15 cellular contexts compared by ENCODE assay signal in the genomic region with DNA sequence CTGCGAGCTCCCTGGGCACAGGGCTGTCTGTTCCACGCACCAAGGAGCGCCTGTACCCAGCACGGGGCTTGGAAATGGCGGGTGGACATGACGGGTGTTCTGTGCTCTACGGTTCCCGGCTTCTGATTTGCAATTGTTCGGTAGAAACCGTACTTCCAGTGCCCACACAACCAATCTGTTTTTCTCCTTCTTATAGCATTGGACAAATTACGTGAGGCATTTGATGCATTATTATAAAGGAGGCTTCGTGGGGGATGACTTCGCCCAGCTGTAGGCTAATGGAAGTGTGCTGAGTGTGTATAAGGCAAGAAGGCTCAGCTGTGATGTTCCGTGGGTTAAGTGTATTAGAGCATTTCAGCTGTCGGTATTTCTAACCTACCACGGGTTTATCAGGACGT. TPM values are rescaled to one million over a fixed set of nuclear protein-coding genes. Genes with fewer than 3 reads are reported as not detected.
DNase-seq lines count a peak whose midpoint lies in the region; ATAC-seq, FAIRE-seq and TF ChIP-seq lines count a peak whose summit lies in the region.
"Had no signal": no experiment of that assay in that cellular context is flagged by ENCODE, and none has a peak within 500 bp of the region (broad histone marks: within the 10 kb centered on the region; RNA-seq: fewer than 3 reads in every experiment).

No MANE protein-coding gene starts in this region.

- peaks cover 22% of the 10 kb centered on the region for H3K4me1 ChIP-seq in cardiac muscle cell (ENCODE audit: low read depth)
- H3K4me1 ChIP-seq in neural progenitor cell: peaks cover 13% of the 10 kb centered on the region
- H3K4me1 ChIP-seq in upper lobe of left lung: peaks cover 60 to 71% (median 62%) of the 10 kb centered on the region in 4 donors

- no peaks in the 10 kb centered on the region for H3K27me3 ChIP-seq in cardiac muscle cell
- H3K27me3 ChIP-seq in neural progenitor cell: no peaks in the 10 kb centered on the region
- no peaks in the 10 kb centered on the region for H3K27me3 ChIP-seq in upper lobe of left lung

- intact Hi-C loops in Right ventricle myocardium inferior (cut with DNase I): loop anchor here (2.0 to 10.0 kb wide), 2 partner anchors 24 to 232 kb away; a partner anchor contains a TSS

- H3K9me3 ChIP-seq in cardiac muscle cell (ENCODE audit: low read depth) (no peaks in the 10 kb centered on the region), neural progenitor cell (ENCODE audit: low read depth) (no peaks in the 10 kb centered on the region), upper lobe of left lung (no peaks in the 10 kb centered on the region)

- TF ChIP-seq POLR2A in upper lobe of left lung (IDR thresholded peaks at IDR 0.05): no peak

- peaks cover 5% of the 10 kb centered on the region for H3K9me3 Mint-ChIP-seq in neural progenitor cell

- H3K4me1 Mint-ChIP-seq in neural progenitor cell: peaks cover 11% of the 10 kb centered on the region

- peaks cover 8% of the 10 kb centered on the region for H3K36me3 Mint-ChIP-seq in neural progenitor cell

- no peak for ATAC-seq in Right ventricle myocardium inferior
- ATAC-seq in upper lobe of left lung (ENCODE audit: low FRiP score in 2 of 2): no peak

- no peak overlapping the region for H3K4me2 ChIP-seq in neural progenitor cell

- TF ChIP-seq CTCF in cardiac muscle cell (IDR thresholded peaks at IDR 0.05; ENCODE audit: low read depth, low read length) (no peak), neural progenitor cell (IDR thresholded peaks at IDR 0.05) (no peak), upper lobe of left lung (IDR thresholded peaks at IDR 0.05) (no peak)

- H3K4me3 ChIP-seq in cardiac muscle cell (no peak overlapping the region), neural progenitor cell (no peak overlapping the region), upper lobe of left lung (no peak overlapping the region)

- H3K36me3 ChIP-seq in cardiac muscle cell (no peaks in the 10 kb centered on the region), neural progenitor cell (no peaks in the 10 kb centered on the region), upper lobe of left lung (no peaks in the 10 kb centered on the region)

- peaks cover 16% of the 10 kb centered on the region for H3K27me3 Mint-ChIP-seq in neural progenitor cell (ENCODE audit: insufficient read depth, low read depth)

- no peak for TF ChIP-seq EP300 in upper lobe of left lung (IDR thresholded peaks at IDR 0.05)

- no peak overlapping the region for H3K9ac ChIP-seq in neural progenitor cell

- no peaks in the 10 kb centered on the region for H4K20me1 ChIP-seq in neural progenitor cell (ENCODE audit: low read depth)

- DNase-seq in cardiac muscle cell (ENCODE audit: low read depth in 1 of 2, low spot score in 1 of 2) (no peak), Right ventricle myocardium inferior (ENCODE audit: missing footprints) (no peak), epithelial cell of prostate (ENCODE audit: low read depth, low spot score) (no peak), neural progenitor cell (ENCODE audit: low spot score) (no peak), upper lobe of left lung (no peak), SIG-M5 treated with dmso at 0.1 percent for 504 hours (lab: John Stamatoyannopoulos, UW; ENCODE audit: unreplicated experiment) (no peak), RCC 7860 (ENCODE audit: low spot score) (no peak), NCI-H1105 treated with DMSO at 0.1 percent for 48 hours (lab: John Stamatoyannopoulos, UW) (no peak)
- DNase-seq: activated naive CD4-positive, alpha-beta T cell treated with anti-CD3 and anti-CD28 coated beads, Interleukin-2, amount 50 U/mL, for 16 hours; cerebellar nuclear complex; NCI-H1048; stimulated activated CD4-positive, alpha-beta T cell treated with anti-CD3 and anti-CD28 coated beads, Interleukin-2, amount 100 ng/mL, for 24 hours; SW 1271 had no signal

- H3K79me2 ChIP-seq in neural progenitor cell (ENCODE audit: low read depth): no peaks in the 10 kb centered on the region

- peak overlapping the region; percentile 63 for H3K4me3 Mint-ChIP-seq in neural progenitor cell

- FAIRE-seq in RCC 7860 (lab: Jason Lieb, UNC): no peak
- FAIRE-seq: A204.1 had no signal

- peaks cover 30% of the 10 kb centered on the region for H3F3A ChIP-seq in neural progenitor cell (ENCODE audit: low read depth)

- WGBS in upper lobe of left lung, 2 donors: 85 to 86% methylated on average over 17 of the region's 17 CpGs

- H3K27ac ChIP-seq in cardiac muscle cell (peak overlapping the region; percentile 97), epithelial cell of prostate (peak overlapping the region; percentile 97), neural progenitor cell (peak overlapping the region; percentile 91), upper lobe of left lung (peak overlapping the region in 3 of 4 donors; percentile 51 to 77 (median 69))

- no peak overlapping the region for H2AFZ ChIP-seq in neural progenitor cell (replicated peaks)

- H3K27ac Mint-ChIP-seq in neural progenitor cell: peak overlapping the region; percentile 84

RNA-seq across cellular contexts. Expression of a gene that starts 9.8 kb away (rescaled TPM):
- 839 and 997 TPM in 2 replicates for total RNA-seq in cardiac muscle cell
- 374 and 378 TPM in 2 replicates for polyA plus RNA-seq in cardiac muscle cell
- 782 TPM for total RNA-seq in Right ventricle myocardium inferior
- 1,629 and 1,765 TPM in 2 replicates for total RNA-seq in neural progenitor cell (ENCODE audit: low replicate concordance)
- 1,000 to 10,000 TPM in 3 of 6 donors, 100 to 1,000 TPM in 2, 10 to 100 TPM in 1; 94.6 to 1,381 (median 998) TPM for total RNA-seq in upper lobe of left lung

RNA-seq across cellular contexts. Expression of a gene that starts 10.0 kb away (rescaled TPM):
- total RNA-seq in cardiac muscle cell (103 and 162 TPM in 2 replicates), Right ventricle myocardium inferior (89.3 TPM), neural progenitor cell (ENCODE audit: low replicate concordance) (12.1 and 63.9 TPM in 2 replicates), upper lobe of left lung (1,000 to 10,000 TPM in 1 of 6 donors, 100 to 1,000 TPM in 5; 176 to 1,019 (median 307) TPM)
- polyA plus RNA-seq in cardiac muscle cell: 168 and 214 TPM in 2 replicates

RNA-seq across cellular contexts. Expression of a gene that starts 30.0 kb away (rescaled TPM):
- total RNA-seq in cardiac muscle cell (15.5 and 17.9 TPM in 2 replicates), Right ventricle myocardium inferior (18.1 TPM), neural progenitor cell (ENCODE audit: low replicate concordance) (8.1 and 13.8 TPM in 2 replicates), upper lobe of left lung (1 to 10 TPM; 2.2 to 5.2 (median 4.0) TPM)
- polyA plus RNA-seq in cardiac muscle cell: 21.4 and 23.8 TPM in 2 replicates

RNA-seq across cellular contexts. Expression of a gene that starts 50.3 kb away (rescaled TPM):
- not detected in 2 replicates for total RNA-seq in cardiac muscle cell
- not detected in 2 replicates for polyA plus RNA-seq in cardiac muscle cell
- total RNA-seq in Right ventricle myocardium inferior: not detected
- 0.03 TPM in 1 of 2 replicates, not detected in the other for total RNA-seq in neural progenitor cell (ENCODE audit: low replicate concordance)
- 1 to 10 TPM in 4 of 6 donors, under 1 TPM in 1, not detected in 1; 0.51 to 6.3 (median 1.9) TPM for total RNA-seq in upper lobe of left lung
- total RNA-seq: posterior vena cava had no signal
